1 cellular context compared by ENCODE assay signal in the genomic region with DNA sequence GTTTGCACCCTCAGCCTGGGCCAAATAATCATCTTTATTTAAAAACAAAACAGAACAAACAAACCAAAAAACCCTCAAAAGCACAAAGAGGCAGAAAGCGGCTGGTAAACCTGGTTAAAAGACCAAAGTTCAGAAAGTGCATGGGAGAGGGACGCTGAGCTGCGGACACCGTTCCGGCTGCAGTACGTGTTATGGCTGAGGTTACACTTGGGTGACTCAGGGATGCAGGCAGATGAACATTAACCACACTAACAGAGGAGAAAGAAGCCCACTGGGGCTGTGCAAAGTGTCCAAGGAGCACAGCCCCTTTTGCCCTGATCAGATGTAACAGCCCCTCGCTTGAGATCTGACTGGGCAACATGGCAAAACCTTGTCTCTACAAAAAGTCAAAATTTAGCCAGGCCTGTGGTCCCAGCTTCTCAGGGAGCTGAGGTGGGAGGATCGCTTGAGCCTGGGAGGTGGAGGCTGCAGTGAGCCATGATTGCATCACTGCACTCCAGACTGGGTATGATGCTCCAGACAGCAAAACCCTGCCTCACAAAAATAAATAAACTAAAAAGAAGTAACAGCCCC.
TF ChIP-seq lines count a peak whose summit lies in the region.

No MANE protein-coding gene starts in this region.

TF ChIP-seq in HepG2, 621 proteins besides CTCF, POLR2A, EP300 and RAD21 (continued from another document and continues in another):
- TF ChIP-seq, protein P1, sequence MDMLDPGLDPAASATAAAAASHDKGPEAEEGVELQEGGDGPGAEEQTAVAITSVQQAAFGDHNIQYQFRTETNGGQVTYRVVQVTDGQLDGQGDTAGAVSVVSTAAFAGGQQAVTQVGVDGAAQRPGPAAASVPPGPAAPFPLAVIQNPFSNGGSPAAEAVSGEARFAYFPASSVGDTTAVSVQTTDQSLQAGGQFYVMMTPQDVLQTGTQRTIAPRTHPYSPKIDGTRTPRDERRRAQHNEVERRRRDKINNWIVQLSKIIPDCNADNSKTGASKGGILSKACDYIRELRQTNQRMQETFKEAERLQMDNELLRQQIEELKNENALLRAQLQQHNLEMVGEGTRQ (IDR thresholded peaks at IDR 0.05; ENCODE audit: low read depth, low read length) = no peak
- TF ChIP-seq, protein P1 (CRISPR knock-in tag; IDR thresholded peaks at IDR 0.05; ENCODE audit: borderline replicate concordance) = 0 out of 2 replicates have a peak, but pooled peaks have one; percentile 22
- TF ChIP-seq MTF2 (CRISPR knock-in tag; IDR thresholded peaks at IDR 0.05; ENCODE audit: borderline replicate concordance) = no peak
- TF ChIP-seq ZSCAN5A (CRISPR knock-in tag; IDR thresholded peaks at IDR 0.05; ENCODE audit: borderline replicate concordance) = no peak
- 0 out of 2 replicates have a peak, but pooled peaks have one; percentile 20 for TF ChIP-seq SIX1 (CRISPR knock-in tag; IDR thresholded peaks at IDR 0.05; ENCODE audit: borderline replicate concordance)
- no peak for TF ChIP-seq ZMAT3 (CRISPR knock-in tag; conservative IDR thresholded peaks at IDR 0.05)
- no peak for TF ChIP-seq CHCHD3 (CRISPR knock-in tag; IDR thresholded peaks at IDR 0.05)
- TF ChIP-seq ZFP41 (CRISPR knock-in tag; IDR thresholded peaks at IDR 0.05; ENCODE audit: borderline replicate concordance) = no peak
- TF ChIP-seq, protein P2, sequence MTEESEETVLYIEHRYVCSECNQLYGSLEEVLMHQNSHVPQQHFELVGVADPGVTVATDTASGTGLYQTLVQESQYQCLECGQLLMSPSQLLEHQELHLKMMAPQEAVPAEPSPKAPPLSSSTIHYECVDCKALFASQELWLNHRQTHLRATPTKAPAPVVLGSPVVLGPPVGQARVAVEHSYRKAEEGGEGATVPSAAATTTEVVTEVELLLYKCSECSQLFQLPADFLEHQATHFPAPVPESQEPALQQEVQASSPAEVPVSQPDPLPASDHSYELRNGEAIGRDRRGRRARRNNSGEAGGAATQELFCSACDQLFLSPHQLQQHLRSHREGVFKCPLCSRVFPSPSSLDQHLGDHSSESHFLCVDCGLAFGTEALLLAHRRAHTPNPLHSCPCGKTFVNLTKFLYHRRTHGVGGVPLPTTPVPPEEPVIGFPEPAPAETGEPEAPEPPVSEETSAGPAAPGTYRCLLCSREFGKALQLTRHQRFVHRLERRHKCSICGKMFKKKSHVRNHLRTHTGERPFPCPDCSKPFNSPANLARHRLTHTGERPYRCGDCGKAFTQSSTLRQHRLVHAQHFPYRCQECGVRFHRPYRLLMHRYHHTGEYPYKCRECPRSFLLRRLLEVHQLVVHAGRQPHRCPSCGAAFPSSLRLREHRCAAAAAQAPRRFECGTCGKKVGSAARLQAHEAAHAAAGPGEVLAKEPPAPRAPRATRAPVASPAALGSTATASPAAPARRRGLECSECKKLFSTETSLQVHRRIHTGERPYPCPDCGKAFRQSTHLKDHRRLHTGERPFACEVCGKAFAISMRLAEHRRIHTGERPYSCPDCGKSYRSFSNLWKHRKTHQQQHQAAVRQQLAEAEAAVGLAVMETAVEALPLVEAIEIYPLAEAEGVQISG (CRISPR knock-in tag; IDR thresholded peaks at IDR 0.05) = no peak; the same call in 1 of the 2 replicates
- no peak for TF ChIP-seq ATRX (CRISPR knock-in tag; IDR thresholded peaks at IDR 0.05; ENCODE audit: borderline replicate concordance)
- no peak for TF ChIP-seq ATAD3A (CRISPR knock-in tag; IDR thresholded peaks at IDR 0.05)
- no peak; the same call in 1 of the 2 replicates for TF ChIP-seq ZFP90 (CRISPR knock-in tag; IDR thresholded peaks at IDR 0.05; ENCODE audit: borderline replicate concordance)
- TF ChIP-seq FOXK1 (CRISPR knock-in tag; IDR thresholded peaks at IDR 0.05; ENCODE audit: borderline replicate concordance, low read depth) = no peak
- TF ChIP-seq ZNF687 (CRISPR knock-in tag; IDR thresholded peaks at IDR 0.05) = peak; percentile 24; the same call in 1 of the 2 replicates
- no peak for TF ChIP-seq ZNF180 (CRISPR knock-in tag; IDR thresholded peaks at IDR 0.05; ENCODE audit: borderline replicate concordance, low read depth)
- no peak for TF ChIP-seq ZNF512 (CRISPR knock-in tag; IDR thresholded peaks at IDR 0.05)
- TF ChIP-seq E2F1 (CRISPR knock-in tag; IDR thresholded peaks at IDR 0.05) = no peak
- no peak for TF ChIP-seq ZNF780A (CRISPR knock-in tag; IDR thresholded peaks at IDR 0.05)
- no peak for TF ChIP-seq TOE1 (CRISPR knock-in tag; IDR thresholded peaks at IDR 0.05)
- TF ChIP-seq, protein P3, sequence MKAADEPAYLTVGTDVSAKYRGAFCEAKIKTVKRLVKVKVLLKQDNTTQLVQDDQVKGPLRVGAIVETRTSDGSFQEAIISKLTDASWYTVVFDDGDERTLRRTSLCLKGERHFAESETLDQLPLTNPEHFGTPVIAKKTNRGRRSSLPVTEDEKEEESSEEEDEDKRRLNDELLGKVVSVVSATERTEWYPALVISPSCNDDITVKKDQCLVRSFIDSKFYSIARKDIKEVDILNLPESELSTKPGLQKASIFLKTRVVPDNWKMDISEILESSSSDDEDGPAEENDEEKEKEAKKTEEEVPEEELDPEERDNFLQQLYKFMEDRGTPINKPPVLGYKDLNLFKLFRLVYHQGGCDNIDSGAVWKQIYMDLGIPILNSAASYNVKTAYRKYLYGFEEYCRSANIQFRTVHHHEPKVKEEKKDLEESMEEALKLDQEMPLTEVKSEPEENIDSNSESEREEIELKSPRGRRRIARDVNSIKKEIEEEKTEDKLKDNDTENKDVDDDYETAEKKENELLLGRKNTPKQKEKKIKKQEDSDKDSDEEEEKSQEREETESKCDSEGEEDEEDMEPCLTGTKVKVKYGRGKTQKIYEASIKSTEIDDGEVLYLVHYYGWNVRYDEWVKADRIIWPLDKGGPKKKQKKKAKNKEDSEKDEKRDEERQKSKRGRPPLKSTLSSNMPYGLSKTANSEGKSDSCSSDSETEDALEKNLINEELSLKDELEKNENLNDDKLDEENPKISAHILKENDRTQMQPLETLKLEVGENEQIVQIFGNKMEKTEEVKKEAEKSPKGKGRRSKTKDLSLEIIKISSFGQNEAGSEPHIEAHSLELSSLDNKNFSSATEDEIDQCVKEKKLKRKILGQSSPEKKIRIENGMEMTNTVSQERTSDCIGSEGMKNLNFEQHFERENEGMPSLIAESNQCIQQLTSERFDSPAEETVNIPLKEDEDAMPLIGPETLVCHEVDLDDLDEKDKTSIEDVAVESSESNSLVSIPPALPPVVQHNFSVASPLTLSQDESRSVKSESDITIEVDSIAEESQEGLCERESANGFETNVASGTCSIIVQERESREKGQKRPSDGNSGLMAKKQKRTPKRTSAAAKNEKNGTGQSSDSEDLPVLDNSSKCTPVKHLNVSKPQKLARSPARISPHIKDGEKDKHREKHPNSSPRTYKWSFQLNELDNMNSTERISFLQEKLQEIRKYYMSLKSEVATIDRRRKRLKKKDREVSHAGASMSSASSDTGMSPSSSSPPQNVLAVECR (CRISPR knock-in tag; IDR thresholded peaks at IDR 0.05; ENCODE audit: borderline replicate concordance) = no peak
- TF ChIP-seq XBP1 (CRISPR knock-in tag; IDR thresholded peaks at IDR 0.05) = no peak
- no peak; the same call in 1 of the 2 replicates for TF ChIP-seq ZBTB34 (CRISPR knock-in tag; IDR thresholded peaks at IDR 0.05)
- TF ChIP-seq, protein P4, sequence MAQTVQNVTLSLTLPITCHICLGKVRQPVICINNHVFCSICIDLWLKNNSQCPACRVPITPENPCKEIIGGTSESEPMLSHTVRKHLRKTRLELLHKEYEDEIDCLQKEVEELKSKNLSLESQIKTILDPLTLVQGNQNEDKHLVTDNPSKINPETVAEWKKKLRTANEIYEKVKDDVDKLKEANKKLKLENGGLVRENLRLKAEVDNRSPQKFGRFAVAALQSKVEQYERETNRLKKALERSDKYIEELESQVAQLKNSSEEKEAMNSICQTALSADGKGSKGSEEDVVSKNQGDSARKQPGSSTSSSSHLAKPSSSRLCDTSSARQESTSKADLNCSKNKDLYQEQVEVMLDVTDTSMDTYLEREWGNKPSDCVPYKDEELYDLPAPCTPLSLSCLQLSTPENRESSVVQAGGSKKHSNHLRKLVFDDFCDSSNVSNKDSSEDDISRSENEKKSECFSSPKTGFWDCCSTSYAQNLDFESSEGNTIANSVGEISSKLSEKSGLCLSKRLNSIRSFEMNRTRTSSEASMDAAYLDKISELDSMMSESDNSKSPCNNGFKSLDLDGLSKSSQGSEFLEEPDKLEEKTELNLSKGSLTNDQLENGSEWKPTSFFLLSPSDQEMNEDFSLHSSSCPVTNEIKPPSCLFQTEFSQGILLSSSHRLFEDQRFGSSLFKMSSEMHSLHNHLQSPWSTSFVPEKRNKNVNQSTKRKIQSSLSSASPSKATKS (CRISPR knock-in tag; IDR thresholded peaks at IDR 0.05) = no peak
- TF ChIP-seq ZNF24 (IDR thresholded peaks at IDR 0.05) = no peak
- no peak for TF ChIP-seq MIER2 (CRISPR knock-in tag; IDR thresholded peaks at IDR 0.05)
- TF ChIP-seq ZBTB42 (CRISPR knock-in tag; IDR thresholded peaks at IDR 0.05) = no peak
- no peak for TF ChIP-seq GATA4 (IDR thresholded peaks at IDR 0.05; ENCODE audit: borderline replicate concordance, low read depth)
- no peak for TF ChIP-seq ZSCAN22 (CRISPR knock-in tag; IDR thresholded peaks at IDR 0.05)
